ENCODE assay signal across 34 cellular contexts in genomic region chr17:82820278-82821251, GRCh38. TPM values are rescaled to one million over a fixed set of nuclear protein-coding genes. Genes with fewer than 3 reads are reported as not detected.
A peak's percentile ranks its signal among the peaks of the same experiment; 100 is the strongest.
DNase-seq lines count a peak whose midpoint lies in the region; ATAC-seq and TF ChIP-seq lines count a peak whose summit lies in the region.
"Had no signal": no experiment of that assay in that cellular context is flagged by ENCODE, and none has a peak within 500 bp of the region (broad histone marks: within the 10 kb centered on the region; RNA-seq: fewer than 3 reads in every experiment).

No MANE protein-coding gene starts in this region.

- DNase-seq in NCI-H2227 (lab: John Stamatoyannopoulos, UW; ENCODE audit: unreplicated experiment): peak; percentile 30
- DNase-seq in NCI-H2227 treated with DMSO at 0.1 percent for 48 hours (lab: John Stamatoyannopoulos, UW): no peak
- peak; percentile 38 for DNase-seq in chondrocyte (ENCODE audit: low spot score)
- no peak for DNase-seq in naive B cell
- DNase-seq in mesendoderm: no peak
- DNase-seq in Caco-2: no peak
- DNase-seq: activated CD4-positive, alpha-beta memory T cell treated with anti-CD3 and anti-CD28 coated beads, Interleukin-2, amount 10 ng/mL, durations not matched to agents 7 days and 5 days; activated CD4-positive, alpha-beta T cell treated with anti-CD3 and anti-CD28 coated beads for 1 hour; anterior cingulate cortex; Calu3; DND-41; GF-D8; HCEC 1CT; hippocampal formation; immature natural killer cell; mesenchymal stem cell; NCI-H1048; NCI-H1694; NCI-H2171 treated with DMSO at 0.1 percent for 48 hours; NCI-H526; NK-92 treated with Interleukin-12 subunit alpha and Interleukin-12 subunit beta, amount 100 ng/mL, for 24 hours; right cardiac atrium; SHP77; stimulated activated CD4-positive, alpha-beta T cell treated with anti-CD3 and anti-CD28 coated beads, Interleukin-1b, Interleukin-23, amount 100 ng/mL, for 48 hours; stimulated activated naive CD8-positive, alpha-beta T cell treated with anti-CD3 and anti-CD28 coated beads, Interleukin-15, amount 100 ng/mL, for 72 hours had no signal

- no peak overlapping the region for H3K4ac ChIP-seq in mesendoderm (ENCODE audit: low read depth, low read length)

- H3K9me3 Mint-ChIP-seq in chondrocyte (ENCODE audit: low read depth) (peaks cover 9% of the 10 kb centered on the region), naive B cell (peaks cover 3 to 14% (median 4%) of the 10 kb centered on the region in 7 donors), Caco-2 (ENCODE audit: unreplicated experiment) (peaks cover 9% of the 10 kb centered on the region)

- H3K4me1 ChIP-seq in HUES64 (ENCODE audit: insufficient read depth, low read length) (peaks cover 20% of the 10 kb centered on the region; the same call in 1 of the 2 replicates), mesendoderm (ENCODE audit: control insufficient read depth, low read depth, low read length) (no peaks in the 10 kb centered on the region), Caco-2 (no peaks in the 10 kb centered on the region)
- H3K4me1 ChIP-seq: breast epithelium had no signal

- no peak overlapping the region for H2BK120ac ChIP-seq in mesendoderm (ENCODE audit: low read depth, low read length)

- no peak overlapping the region for H2BK15ac ChIP-seq in mesendoderm (replicated peaks; ENCODE audit: low read depth)

- no peak for TF ChIP-seq POLR2A in GM18505 (IDR thresholded peaks at IDR 0.05; ENCODE audit: borderline replicate concordance, extremely low read depth, insufficient read depth, insufficient read length)

- no peak overlapping the region for H3K18ac ChIP-seq in mesendoderm (ENCODE audit: low read length)

- H3K4me3 Mint-ChIP-seq in chondrocyte (ENCODE audit: unreplicated experiment): no peak overlapping the region
- H3K4me3 Mint-ChIP-seq in naive B cell: peak overlapping the region in 4 of 8 donors; percentile 1 to 43 (median 20)
- H3K4me3 Mint-ChIP-seq in Caco-2 (ENCODE audit: unreplicated experiment): no peak overlapping the region
- H3K4me3 Mint-ChIP-seq: activated CD4-positive, alpha-beta memory T cell treated with anti-CD3 and anti-CD28 coated beads, Interleukin-2, amount 10 ng/mL, durations not matched to agents 7 days and 5 days; activated naive CD8-positive, alpha-beta T cell; immature natural killer cell; stimulated activated naive CD8-positive, alpha-beta T cell treated with anti-CD3 and anti-CD28 coated beads, Interleukin-15, amount 100 ng/mL, for 72 hours had no signal

- no peaks in the 10 kb centered on the region for H3K79me2 ChIP-seq in mesendoderm (ENCODE audit: control insufficient read depth, insufficient read depth, low read length)

- H3K4me1 Mint-ChIP-seq in chondrocyte (ENCODE audit: low read depth) (no peaks in the 10 kb centered on the region), naive B cell (peaks cover 31 to 42% (median 35%) of the 10 kb centered on the region in 3 donors), Caco-2 (ENCODE audit: low read depth, unreplicated experiment) (no peaks in the 10 kb centered on the region)

- no TSS peak for BruUV-seq in Caco-2 (replicated peaks; lab: Mats Ljungman, UMichigan)

- no peak overlapping the region for H3K23ac ChIP-seq in mesendoderm (ENCODE audit: low read length)

- CTCF ChIA-PET in Caco-2 (lab: Charles Lee): no interaction called here

- H2AK5ac ChIP-seq in mesendoderm (ENCODE audit: low read length): no peak overlapping the region

- no peak overlapping the region for H4K5ac ChIP-seq in mesendoderm (ENCODE audit: low read length)

- H3K27me3 ChIP-seq in HUES64 (ENCODE audit: insufficient read depth, low read length) (no peaks in the 10 kb centered on the region), mesendoderm (ENCODE audit: insufficient read depth, low read length, poor library complexity) (no peaks in the 10 kb centered on the region), Caco-2 (replicated peaks; ENCODE audit: control insufficient read depth, insufficient read depth, low read length) (no peaks in the 10 kb centered on the region)
- H3K27me3 ChIP-seq: breast epithelium had no signal

- H3K36me3 ChIP-seq in HUES64 (ENCODE audit: insufficient read depth, low read length): peaks cover 46% of the 10 kb centered on the region
- peaks cover 7% of the 10 kb centered on the region for H3K36me3 ChIP-seq in mesendoderm (ENCODE audit: control insufficient read depth, insufficient read depth, low read length)
- H3K36me3 ChIP-seq in Caco-2 (ENCODE audit: control insufficient read depth, insufficient read depth, low read length): peaks cover 2% of the 10 kb centered on the region
- H3K36me3 ChIP-seq: breast epithelium had no signal

- ATAC-seq in naive B cell (ENCODE audit: low read depth in 2 of 2): no peak
- no peak for ATAC-seq in GM18505 (IDR thresholded peaks at IDR 0.05; ENCODE audit: unreplicated experiment)
- ATAC-seq: Panc1; right cardiac atrium; stimulated activated naive CD8-positive, alpha-beta T cell treated with anti-CD3 and anti-CD28 coated beads, Interleukin-15, amount 100 ng/mL, for 72 hours had no signal

- H3K9me3 ChIP-seq in HUES64 (ENCODE audit: insufficient read depth, low read depth, low read length): peaks cover 25% of the 10 kb centered on the region
- H3K9me3 ChIP-seq in Caco-2: no peaks in the 10 kb centered on the region

- POLR2A ChIA-PET in Caco-2 (lab: Charles Lee): no interaction called here

- peaks cover 5% of the 10 kb centered on the region for H3K79me1 ChIP-seq in mesendoderm (ENCODE audit: low read length)

- H3K27me3 Mint-ChIP-seq in chondrocyte (ENCODE audit: low read depth) (no peaks in the 10 kb centered on the region), naive B cell (no peaks in the 10 kb centered on the region), Caco-2 (ENCODE audit: insufficient read depth, unreplicated experiment) (no peaks in the 10 kb centered on the region)
- H3K27me3 Mint-ChIP-seq: activated CD4-positive, alpha-beta memory T cell treated with anti-CD3 and anti-CD28 coated beads, Interleukin-2, amount 10 ng/mL, durations not matched to agents 7 days and 5 days; activated naive CD8-positive, alpha-beta T cell; stimulated activated naive CD8-positive, alpha-beta T cell treated with anti-CD3 and anti-CD28 coated beads, Interleukin-15, amount 100 ng/mL, for 72 hours had no signal

- 0 out of 2 replicates have a peak overlapping the region, but pooled peaks have one; percentile 10 for H3K27ac ChIP-seq in HUES64 (ENCODE audit: low read depth, low read length)
- no peak overlapping the region for H3K27ac ChIP-seq in mesendoderm (ENCODE audit: low read depth, low read length)
- H3K27ac ChIP-seq: 22Rv1, breast epithelium, C4-2B, thoracic aorta had no signal

- H3K56ac ChIP-seq in mesendoderm (ENCODE audit: low read length): no peak overlapping the region

- no peak overlapping the region for H2BK5ac ChIP-seq in mesendoderm (ENCODE audit: low read length)

- peaks cover 29% of the 10 kb centered on the region for H3K36me3 Mint-ChIP-seq in chondrocyte (ENCODE audit: low read depth)
- peaks cover 9 to 14% of the 10 kb centered on the region in 2 donors for H3K36me3 Mint-ChIP-seq in naive B cell
- peaks cover 26% of the 10 kb centered on the region for H3K36me3 Mint-ChIP-seq in Caco-2 (ENCODE audit: insufficient read depth, unreplicated experiment)

- WGBS in HUES64: 90% methylated on average over 5 of the region's 5 CpGs
- WGBS in mesendoderm (ENCODE audit: extremely low coverage, insufficient coverage, low lambda C conversion rate): no CpG with 5 or more reads among the region's 5 CpGs

- no peak overlapping the region for H4K8ac ChIP-seq in mesendoderm (ENCODE audit: low read depth, low read length)

- H3K4me2 ChIP-seq in mesendoderm (ENCODE audit: low read length): no peak overlapping the region

- intact Hi-C loops in Caco-2 (cut with micrococcal nuclease; ENCODE audit: unreplicated experiment): no loop called here

- H3K9ac ChIP-seq in HUES64 (ENCODE audit: low read depth, low read length) (no peak overlapping the region), mesendoderm (ENCODE audit: low read length) (no peak overlapping the region)

- H3K27ac Mint-ChIP-seq in chondrocyte (ENCODE audit: unreplicated experiment): no peak overlapping the region
- peak overlapping the region in 5 of 6 donors; percentile 15 to 81 (median 70) for H3K27ac Mint-ChIP-seq in naive B cell
- H3K27ac Mint-ChIP-seq in Caco-2 (ENCODE audit: unreplicated experiment): no peak overlapping the region
- H3K27ac Mint-ChIP-seq: activated CD4-positive, alpha-beta memory T cell treated with anti-CD3 and anti-CD28 coated beads, Interleukin-2, amount 10 ng/mL, durations not matched to agents 7 days and 5 days; activated naive CD8-positive, alpha-beta T cell; stimulated activated naive CD8-positive, alpha-beta T cell treated with anti-CD3 and anti-CD28 coated beads, Interleukin-15, amount 100 ng/mL, for 72 hours had no signal

- no peak overlapping the region for H3K4me3 ChIP-seq in HUES64 (ENCODE audit: low read length)
- H3K4me3 ChIP-seq in mesendoderm (ENCODE audit: low read length): no peak overlapping the region
- H3K4me3 ChIP-seq in Caco-2 (ENCODE audit: low read depth, low read length): no peak overlapping the region
- H3K4me3 ChIP-seq: breast epithelium, thoracic aorta had no signal

- TF ChIP-seq CTCF in chondrocyte (IDR thresholded peaks at IDR 0.05) (no peak), Caco-2 (IDR thresholded peaks at IDR 0.05; ENCODE audit: insufficient read depth in 1 of 2, low read depth in 1 of 2, low read length in 1 of 2, severe bottlenecking in 1 of 2, unreplicated experiment in 1 of 2) (no peak)

RNA-seq across cellular contexts. Expression of gene ZNF750, which starts 19.3 kb away (rescaled TPM):
- polyA plus RNA-seq in HUES64 (2013, experiment 1 of 2): not detected
- polyA plus RNA-seq in HUES64 (2013, experiment 2 of 2): not detected
- total RNA-seq in chondrocyte (not detected in 3 replicates), Caco-2 (2022) (0.14 and 0.19 TPM in 2 replicates)
- polyA plus RNA-seq in naive B cell (ENCODE audit: low read depth in 6 of 6): under 1 TPM in 1 of 6 donors, not detected in 5; 0.12 TPM
- polyA plus RNA-seq in mesendoderm (2013, experiment 1 of 2): not detected
- polyA plus RNA-seq in mesendoderm (2013, experiment 2 of 2): 0.01 TPM
- total RNA-seq: activated CD4-positive, alpha-beta memory T cell treated with anti-CD3 and anti-CD28 coated beads, Interleukin-2, amount 10 ng/mL, durations not matched to agents 7 days and 5 days; Calu3; right cardiac atrium; T-helper 2 cell treated with Interferon-gamma antibody and Interleukin-4, amounts not matched to agents 100 ng/mL and 5 ng/mL, for 36 hours; thoracic aorta had no signal

Comparison
In these comparisons a context has a peak if more than half of its experiments do, and no peak if none do; other contexts are left out.
1. DNase-seq: peak in NCI-H2227 (single experiment) and chondrocyte (single experiment); none in NCI-H2227 treated with DMSO at 0.1 percent for 48 hours (single experiment), naive B cell (single experiment), mesendoderm (single experiment) and Caco-2 (0 of 2).
2. H3K27ac Mint-ChIP-seq: peak in naive B cell (5 of 6); none in chondrocyte (single experiment) and Caco-2 (single experiment).